In the genomic region with DNA sequence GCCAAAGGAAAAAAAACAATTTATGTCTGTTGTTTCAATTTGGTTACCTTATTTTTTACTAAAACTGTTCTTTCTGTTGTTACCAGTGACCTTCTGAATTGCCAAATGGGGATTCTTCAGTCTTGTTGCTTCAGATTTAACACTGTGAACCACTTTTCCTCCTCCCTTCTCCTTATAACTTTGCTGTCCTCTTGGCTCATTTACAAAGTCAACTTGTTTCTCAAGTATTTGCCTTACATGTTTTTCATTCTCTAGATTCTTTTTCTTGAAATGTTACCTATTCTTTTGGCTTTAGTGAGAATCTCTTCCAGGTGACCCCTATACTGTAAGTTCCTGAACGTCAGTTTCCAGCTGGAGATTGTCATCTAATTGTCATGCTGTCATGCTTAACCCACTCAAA, we compare ENCODE assay signal across 1 cellular context.
TF ChIP-seq lines count a peak whose summit lies in the region.

No MANE protein-coding gene starts in this region.

TF ChIP-seq in IMR-90, 13 proteins besides CTCF, POLR2A, EP300 and RAD21 (continued from another document):
- TF ChIP-seq MXI1 (IDR thresholded peaks at IDR 0.05; ENCODE audit: borderline replicate concordance, low read depth, low read length): no peak
- TF ChIP-seq, protein P1, sequence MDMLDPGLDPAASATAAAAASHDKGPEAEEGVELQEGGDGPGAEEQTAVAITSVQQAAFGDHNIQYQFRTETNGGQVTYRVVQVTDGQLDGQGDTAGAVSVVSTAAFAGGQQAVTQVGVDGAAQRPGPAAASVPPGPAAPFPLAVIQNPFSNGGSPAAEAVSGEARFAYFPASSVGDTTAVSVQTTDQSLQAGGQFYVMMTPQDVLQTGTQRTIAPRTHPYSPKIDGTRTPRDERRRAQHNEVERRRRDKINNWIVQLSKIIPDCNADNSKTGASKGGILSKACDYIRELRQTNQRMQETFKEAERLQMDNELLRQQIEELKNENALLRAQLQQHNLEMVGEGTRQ (IDR thresholded peaks at IDR 0.05; ENCODE audit: low read depth, low read length): no peak
- TF ChIP-seq, protein P2, sequence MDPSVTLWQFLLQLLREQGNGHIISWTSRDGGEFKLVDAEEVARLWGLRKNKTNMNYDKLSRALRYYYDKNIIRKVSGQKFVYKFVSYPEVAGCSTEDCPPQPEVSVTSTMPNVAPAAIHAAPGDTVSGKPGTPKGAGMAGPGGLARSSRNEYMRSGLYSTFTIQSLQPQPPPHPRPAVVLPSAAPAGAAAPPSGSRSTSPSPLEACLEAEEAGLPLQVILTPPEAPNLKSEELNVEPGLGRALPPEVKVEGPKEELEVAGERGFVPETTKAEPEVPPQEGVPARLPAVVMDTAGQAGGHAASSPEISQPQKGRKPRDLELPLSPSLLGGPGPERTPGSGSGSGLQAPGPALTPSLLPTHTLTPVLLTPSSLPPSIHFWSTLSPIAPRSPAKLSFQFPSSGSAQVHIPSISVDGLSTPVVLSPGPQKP (IDR thresholded peaks at IDR 0.05; ENCODE audit: borderline replicate concordance, low read depth, low read length): no peak
- no peak for TF ChIP-seq RFX5 (IDR thresholded peaks at IDR 0.05; ENCODE audit: low read depth, low read length)
- TF ChIP-seq RCOR1 (IDR thresholded peaks at IDR 0.05; ENCODE audit: insufficient replicate concordance, low read length): no peak
TF ChIP-seq in IMR-90: peak in this region for 0.
